In the genomic region with DNA sequence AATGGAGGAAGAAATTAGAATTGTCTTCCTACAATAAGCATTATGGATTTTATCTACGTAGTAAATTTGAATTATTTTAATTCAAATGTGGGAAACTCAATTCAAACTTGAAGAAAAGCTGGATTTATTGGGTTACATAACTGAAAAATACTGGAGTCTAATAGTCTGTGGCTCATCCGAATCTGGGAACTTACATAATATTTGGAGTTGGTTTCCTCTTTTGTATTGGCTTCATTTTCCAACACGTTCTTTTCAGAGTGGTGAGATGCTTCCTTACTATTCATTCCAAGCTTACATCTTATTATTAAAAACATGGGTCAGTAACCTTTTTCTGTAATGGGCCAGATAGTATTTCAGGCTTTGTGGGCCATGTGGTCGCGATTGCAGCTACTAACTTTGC, we compare ENCODE assay signal across 1 cellular context.
TF ChIP-seq lines count a peak whose summit lies in the region.

No MANE protein-coding gene starts in this region.

TF ChIP-seq in GM23338, 12 proteins besides CTCF, POLR2A, EP300 and RAD21 (continued from another document):
- TF ChIP-seq, protein P1, sequence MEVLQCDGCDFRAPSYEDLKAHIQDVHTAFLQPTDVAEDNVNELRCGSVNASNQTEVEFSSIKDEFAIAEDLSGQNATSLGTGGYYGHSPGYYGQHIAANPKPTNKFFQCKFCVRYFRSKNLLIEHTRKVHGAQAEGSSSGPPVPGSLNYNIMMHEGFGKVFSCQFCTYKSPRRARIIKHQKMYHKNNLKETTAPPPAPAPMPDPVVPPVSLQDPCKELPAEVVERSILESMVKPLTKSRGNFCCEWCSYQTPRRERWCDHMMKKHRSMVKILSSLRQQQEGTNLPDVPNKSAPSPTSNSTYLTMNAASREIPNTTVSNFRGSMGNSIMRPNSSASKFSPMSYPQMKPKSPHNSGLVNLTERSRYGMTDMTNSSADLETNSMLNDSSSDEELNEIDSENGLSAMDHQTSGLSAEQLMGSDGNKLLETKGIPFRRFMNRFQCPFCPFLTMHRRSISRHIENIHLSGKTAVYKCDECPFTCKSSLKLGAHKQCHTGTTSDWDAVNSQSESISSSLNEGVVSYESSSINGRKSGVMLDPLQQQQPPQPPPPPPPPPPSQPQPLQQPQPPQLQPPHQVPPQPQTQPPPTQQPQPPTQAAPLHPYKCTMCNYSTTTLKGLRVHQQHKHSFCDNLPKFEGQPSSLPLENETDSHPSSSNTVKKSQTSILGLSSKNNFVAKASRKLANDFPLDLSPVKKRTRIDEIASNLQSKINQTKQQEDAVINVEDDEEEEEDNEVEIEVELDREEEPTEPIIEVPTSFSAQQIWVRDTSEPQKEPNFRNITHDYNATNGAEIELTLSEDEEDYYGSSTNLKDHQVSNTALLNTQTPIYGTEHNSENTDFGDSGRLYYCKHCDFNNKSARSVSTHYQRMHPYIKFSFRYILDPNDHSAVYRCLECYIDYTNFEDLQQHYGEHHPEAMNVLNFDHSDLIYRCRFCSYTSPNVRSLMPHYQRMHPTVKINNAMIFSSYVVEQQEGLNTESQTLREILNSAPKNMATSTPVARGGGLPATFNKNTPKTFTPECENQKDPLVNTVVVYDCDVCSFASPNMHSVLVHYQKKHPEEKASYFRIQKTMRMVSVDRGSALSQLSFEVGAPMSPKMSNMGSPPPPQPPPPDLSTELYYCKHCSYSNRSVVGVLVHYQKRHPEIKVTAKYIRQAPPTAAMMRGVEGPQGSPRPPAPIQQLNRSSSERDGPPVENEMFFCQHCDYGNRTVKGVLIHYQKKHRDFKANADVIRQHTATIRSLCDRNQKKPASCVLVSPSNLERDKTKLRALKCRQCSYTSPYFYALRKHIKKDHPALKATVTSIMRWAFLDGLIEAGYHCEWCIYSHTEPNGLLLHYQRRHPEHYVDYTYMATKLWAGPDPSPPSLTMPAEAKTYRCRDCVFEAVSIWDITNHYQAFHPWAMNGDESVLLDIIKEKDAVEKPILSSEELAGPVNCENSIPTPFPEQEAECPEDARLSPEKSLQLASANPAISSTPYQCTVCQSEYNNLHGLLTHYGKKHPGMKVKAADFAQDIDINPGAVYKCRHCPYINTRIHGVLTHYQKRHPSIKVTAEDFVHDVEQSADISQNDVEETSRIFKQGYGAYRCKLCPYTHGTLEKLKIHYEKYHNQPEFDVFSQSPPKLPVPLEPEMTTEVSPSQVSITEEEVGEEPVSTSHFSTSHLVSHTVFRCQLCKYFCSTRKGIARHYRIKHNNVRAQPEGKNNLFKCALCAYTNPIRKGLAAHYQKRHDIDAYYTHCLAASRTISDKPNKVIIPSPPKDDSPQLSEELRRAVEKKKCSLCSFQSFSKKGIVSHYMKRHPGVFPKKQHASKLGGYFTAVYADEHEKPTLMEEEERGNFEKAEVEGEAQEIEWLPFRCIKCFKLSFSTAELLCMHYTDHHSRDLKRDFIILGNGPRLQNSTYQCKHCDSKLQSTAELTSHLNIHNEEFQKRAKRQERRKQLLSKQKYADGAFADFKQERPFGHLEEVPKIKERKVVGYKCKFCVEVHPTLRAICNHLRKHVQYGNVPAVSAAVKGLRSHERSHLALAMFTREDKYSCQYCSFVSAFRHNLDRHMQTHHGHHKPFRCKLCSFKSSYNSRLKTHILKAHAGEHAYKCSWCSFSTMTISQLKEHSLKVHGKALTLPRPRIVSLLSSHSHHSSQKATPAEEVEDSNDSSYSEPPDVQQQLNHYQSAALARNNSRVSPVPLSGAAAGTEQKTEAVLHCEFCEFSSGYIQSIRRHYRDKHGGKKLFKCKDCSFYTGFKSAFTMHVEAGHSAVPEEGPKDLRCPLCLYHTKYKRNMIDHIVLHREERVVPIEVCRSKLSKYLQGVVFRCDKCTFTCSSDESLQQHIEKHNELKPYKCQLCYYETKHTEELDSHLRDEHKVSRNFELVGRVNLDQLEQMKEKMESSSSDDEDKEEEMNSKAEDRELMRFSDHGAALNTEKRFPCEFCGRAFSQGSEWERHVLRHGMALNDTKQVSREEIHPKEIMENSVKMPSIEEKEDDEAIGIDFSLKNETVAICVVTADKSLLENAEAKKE (CRISPR knock-in tag; IDR thresholded peaks at IDR 0.05), result no peak
- TF ChIP-seq JUNB (IDR thresholded peaks at IDR 0.05; ENCODE audit: unreplicated experiment) (no peak), NANOG (IDR thresholded peaks at IDR 0.05; ENCODE audit: borderline replicate concordance) (no peak), EZH2 (IDR thresholded peaks at IDR 0.05; ENCODE audit: low read depth, unreplicated experiment) (no peak), STAT1 (IDR thresholded peaks at IDR 0.05; ENCODE audit: unreplicated experiment) (no peak), EZH2phosphoT487 (IDR thresholded peaks at IDR 0.05; ENCODE audit: unreplicated experiment) (no peak), CREB1 (CRISPR knock-in tag; IDR thresholded peaks at IDR 0.05; ENCODE audit: low read depth) (no peak), ZNF331 (CRISPR knock-in tag; IDR thresholded peaks at IDR 0.05; ENCODE audit: low read depth) (no peak)
- TF ChIP-seq, protein P2, sequence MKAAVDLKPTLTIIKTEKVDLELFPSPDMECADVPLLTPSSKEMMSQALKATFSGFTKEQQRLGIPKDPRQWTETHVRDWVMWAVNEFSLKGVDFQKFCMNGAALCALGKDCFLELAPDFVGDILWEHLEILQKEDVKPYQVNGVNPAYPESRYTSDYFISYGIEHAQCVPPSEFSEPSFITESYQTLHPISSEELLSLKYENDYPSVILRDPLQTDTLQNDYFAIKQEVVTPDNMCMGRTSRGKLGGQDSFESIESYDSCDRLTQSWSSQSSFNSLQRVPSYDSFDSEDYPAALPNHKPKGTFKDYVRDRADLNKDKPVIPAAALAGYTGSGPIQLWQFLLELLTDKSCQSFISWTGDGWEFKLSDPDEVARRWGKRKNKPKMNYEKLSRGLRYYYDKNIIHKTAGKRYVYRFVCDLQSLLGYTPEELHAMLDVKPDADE (IDR thresholded peaks at IDR 0.05), result no peak
- TF ChIP-seq, protein P3, sequence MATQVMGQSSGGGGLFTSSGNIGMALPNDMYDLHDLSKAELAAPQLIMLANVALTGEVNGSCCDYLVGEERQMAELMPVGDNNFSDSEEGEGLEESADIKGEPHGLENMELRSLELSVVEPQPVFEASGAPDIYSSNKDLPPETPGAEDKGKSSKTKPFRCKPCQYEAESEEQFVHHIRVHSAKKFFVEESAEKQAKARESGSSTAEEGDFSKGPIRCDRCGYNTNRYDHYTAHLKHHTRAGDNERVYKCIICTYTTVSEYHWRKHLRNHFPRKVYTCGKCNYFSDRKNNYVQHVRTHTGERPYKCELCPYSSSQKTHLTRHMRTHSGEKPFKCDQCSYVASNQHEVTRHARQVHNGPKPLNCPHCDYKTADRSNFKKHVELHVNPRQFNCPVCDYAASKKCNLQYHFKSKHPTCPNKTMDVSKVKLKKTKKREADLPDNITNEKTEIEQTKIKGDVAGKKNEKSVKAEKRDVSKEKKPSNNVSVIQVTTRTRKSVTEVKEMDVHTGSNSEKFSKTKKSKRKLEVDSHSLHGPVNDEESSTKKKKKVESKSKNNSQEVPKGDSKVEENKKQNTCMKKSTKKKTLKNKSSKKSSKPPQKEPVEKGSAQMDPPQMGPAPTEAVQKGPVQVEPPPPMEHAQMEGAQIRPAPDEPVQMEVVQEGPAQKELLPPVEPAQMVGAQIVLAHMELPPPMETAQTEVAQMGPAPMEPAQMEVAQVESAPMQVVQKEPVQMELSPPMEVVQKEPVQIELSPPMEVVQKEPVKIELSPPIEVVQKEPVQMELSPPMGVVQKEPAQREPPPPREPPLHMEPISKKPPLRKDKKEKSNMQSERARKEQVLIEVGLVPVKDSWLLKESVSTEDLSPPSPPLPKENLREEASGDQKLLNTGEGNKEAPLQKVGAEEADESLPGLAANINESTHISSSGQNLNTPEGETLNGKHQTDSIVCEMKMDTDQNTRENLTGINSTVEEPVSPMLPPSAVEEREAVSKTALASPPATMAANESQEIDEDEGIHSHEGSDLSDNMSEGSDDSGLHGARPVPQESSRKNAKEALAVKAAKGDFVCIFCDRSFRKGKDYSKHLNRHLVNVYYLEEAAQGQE (IDR thresholded peaks at IDR 0.05; ENCODE audit: unreplicated experiment), result no peak
TF ChIP-seq in GM23338: peak in this region for 0.
